Comparison of ENCODE assay signal across 8 cellular contexts in the genomic region with DNA sequence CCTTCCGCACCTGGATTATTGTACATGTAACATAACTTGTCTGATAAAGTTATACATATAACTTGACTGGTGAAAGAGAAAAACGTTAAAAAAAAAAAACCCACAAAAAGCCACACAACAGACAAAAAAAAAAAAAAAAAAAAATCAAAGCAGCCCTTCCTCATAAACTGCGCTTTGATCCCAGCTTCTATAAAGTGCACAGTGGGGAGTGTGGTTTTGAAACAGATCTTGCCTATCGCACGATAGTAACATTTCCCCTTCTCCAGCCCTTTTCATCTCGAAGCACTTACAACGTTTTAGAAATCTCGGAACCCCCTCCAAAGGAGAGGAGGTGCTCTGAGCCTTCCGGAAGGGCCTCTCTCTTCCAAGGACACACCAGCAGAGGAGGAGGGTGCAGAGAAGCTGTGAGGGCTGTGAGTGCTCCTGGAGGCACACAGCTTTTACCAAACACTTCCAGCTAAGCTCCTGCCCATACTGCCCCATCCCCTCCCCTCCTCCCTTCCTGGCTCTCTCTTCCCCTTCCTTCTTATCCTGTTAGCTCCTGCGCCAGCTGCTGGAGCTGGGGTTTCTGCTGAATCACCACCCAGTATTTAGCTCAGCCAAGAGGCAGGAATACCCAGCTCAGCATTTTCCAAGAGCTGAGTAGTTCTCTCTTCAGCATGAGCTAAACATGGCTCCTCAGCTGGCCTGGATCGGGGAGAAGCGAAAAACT. TPM values are rescaled to one million over a fixed set of nuclear protein-coding genes. Genes with fewer than 3 reads are reported as not detected.
DNase-seq lines count a peak whose midpoint lies in the region; TF ChIP-seq lines count a peak whose summit lies in the region.

No MANE protein-coding gene starts in this region.

- H3K36me3 ChIP-seq in ectodermal cell (ENCODE audit: control insufficient read depth, insufficient read depth, low read length), result no peaks in the 10 kb centered on the region

- 74 to 75% methylated on average over 10 of the region's 12 CpGs for WGBS in ectodermal cell, 2 experiments

- H3K9me3 Mint-ChIP-seq in type B pancreatic cell, result no peaks in the 10 kb centered on the region

- H3K27ac ChIP-seq in ectodermal cell (ENCODE audit: insufficient read depth, low read depth, low read length, poor library complexity, severe bottlenecking), result peak overlapping the region; percentile 55

- H3K4me3 Mint-ChIP-seq in type B pancreatic cell, result peak overlapping the region; percentile 34

- peaks cover 21% of the 10 kb centered on the region for H3K4me1 ChIP-seq in ectodermal cell (ENCODE audit: control insufficient read depth, insufficient read depth, low read length)

- H3K4me3 ChIP-seq in ectodermal cell (ENCODE audit: insufficient read depth, low read depth, low read length), result no peak overlapping the region

- H3K36me3 Mint-ChIP-seq in type B pancreatic cell, result peaks cover 12% of the 10 kb centered on the region

- peaks cover 30% of the 10 kb centered on the region for H3K4me1 Mint-ChIP-seq in type B pancreatic cell (ENCODE audit: unreplicated experiment)

- H3K27me3 ChIP-seq in ectodermal cell (ENCODE audit: control insufficient read depth, insufficient read depth, low read length, poor library complexity, severe bottlenecking), result no peaks in the 10 kb centered on the region

- peak; percentile 62 for DNase-seq in CD1c-positive myeloid dendritic cell (ENCODE audit: extremely low spot score)
- DNase-seq in NCI-H2196 treated with DMSO at 0.1 percent for 48 hours (lab: John Stamatoyannopoulos, UW; ENCODE audit: unreplicated experiment), result peak; percentile 62
- peak; percentile 72 for DNase-seq in medulla oblongata (ENCODE audit: extremely low spot score)
- no peak for DNase-seq in type B pancreatic cell (ENCODE audit: extremely low spot score, unreplicated experiment)
- DNase-seq in NCI-H526 treated with DMSO at 0.1 percent for 48 hours (lab: John Stamatoyannopoulos, UW), result no peak
- no peak for DNase-seq in NCI-H1930 (lab: John Stamatoyannopoulos, UW)
- DNase-seq in AML-193 (lab: John Stamatoyannopoulos, UW), result no peak

- H3K9me3 ChIP-seq in ectodermal cell (ENCODE audit: control insufficient read depth, low read length), result no peaks in the 10 kb centered on the region

- no peak for TF ChIP-seq CTCF in type B pancreatic cell (conservative IDR thresholded peaks at IDR 0.05)

- H3K27ac Mint-ChIP-seq in type B pancreatic cell, result peak overlapping the region; percentile 91

- H3K27me3 Mint-ChIP-seq in type B pancreatic cell, result no peaks in the 10 kb centered on the region

RNA-seq across cellular contexts. Expression of a gene that starts 28.4 kb away (rescaled TPM):
- polyA plus RNA-seq in ectodermal cell (2013, experiment 1 of 4), result 105 TPM
- 135 TPM for polyA plus RNA-seq in ectodermal cell (2013, experiment 2 of 4)
- 61.8 TPM for polyA plus RNA-seq in ectodermal cell (2013, experiment 3 of 4)
- 80.4 TPM for polyA plus RNA-seq in ectodermal cell (2013, experiment 4 of 4)
- 56.1 and 56.7 TPM in 2 replicates for total RNA-seq in type B pancreatic cell (ENCODE audit: low replicate concordance)

RNA-seq across cellular contexts. Expression of a gene that starts 36.0 kb away (rescaled TPM):
- polyA plus RNA-seq in ectodermal cell (2013, experiment 1 of 4), result not detected
- polyA plus RNA-seq in ectodermal cell (2013, experiment 2 of 4), result not detected
- not detected for polyA plus RNA-seq in ectodermal cell (2013, experiment 3 of 4)
- polyA plus RNA-seq in ectodermal cell (2013, experiment 4 of 4), result not detected
- total RNA-seq in type B pancreatic cell (ENCODE audit: low replicate concordance), result not detected in 2 replicates

RNA-seq across cellular contexts. Expression of a gene that starts 50.2 kb away (rescaled TPM):
- not detected for polyA plus RNA-seq in ectodermal cell (2013, experiment 1 of 4)
- polyA plus RNA-seq in ectodermal cell (2013, experiment 2 of 4), result not detected
- not detected for polyA plus RNA-seq in ectodermal cell (2013, experiment 3 of 4)
- not detected for polyA plus RNA-seq in ectodermal cell (2013, experiment 4 of 4)
- 0.19 and 0.40 TPM in 2 replicates for total RNA-seq in type B pancreatic cell (ENCODE audit: low replicate concordance)

RNA-seq across cellular contexts. Expression of a gene that starts 59.7 kb away (rescaled TPM):
- 50.3 TPM for polyA plus RNA-seq in ectodermal cell (2013, experiment 1 of 4)
- 56.0 TPM for polyA plus RNA-seq in ectodermal cell (2013, experiment 2 of 4)
- 58.7 TPM for polyA plus RNA-seq in ectodermal cell (2013, experiment 3 of 4)
- 52.6 TPM for polyA plus RNA-seq in ectodermal cell (2013, experiment 4 of 4)
- 53.0 and 67.2 TPM in 2 replicates for total RNA-seq in type B pancreatic cell (ENCODE audit: low replicate concordance)

Comparison
In these comparisons a context has a peak if more than half of its experiments do, and no peak if none do; other contexts are left out.
1. DNase-seq: peak in CD1c-positive myeloid dendritic cell (single experiment), NCI-H2196 treated with DMSO at 0.1 percent for 48 hours (single experiment) and medulla oblongata (single experiment); none in type B pancreatic cell (single experiment), NCI-H526 treated with DMSO at 0.1 percent for 48 hours (single experiment), NCI-H1930 (0 of 2) and AML-193 (0 of 2).